In genomic region chr11:19946681-19947080, GRCh38 we compare ENCODE assay signal across 19 cellular contexts.
DNase-seq lines count a peak whose midpoint lies in the region; TF ChIP-seq lines count a peak whose summit lies in the region.
"Had no signal": no experiment of that assay in that cellular context is flagged by ENCODE, and none has a peak within 500 bp of the region (broad histone marks: within the 10 kb centered on the region; RNA-seq: fewer than 3 reads in every experiment).

No MANE protein-coding gene starts in this region.

- no peaks in the 10 kb centered on the region; the same call in 1 of the 2 replicates for H3K4me1 ChIP-seq in GM23248 (ENCODE audit: insufficient read depth)
- H3K4me1 ChIP-seq: BE2C had no signal

- peaks cover 4% of the 10 kb centered on the region for H3K79me2 ChIP-seq in GM23248 (ENCODE audit: insufficient read depth)

- DNase-seq in AG04450 (ENCODE audit: low read depth, low spot score) (no peak), amniotic epithelial cell (ENCODE audit: low read depth) (peak; percentile 59), fibroblast of the aortic adventitia (ENCODE audit: low read depth) (peak; percentile 63), GM23248 (no peak), NAMALWA (ENCODE audit: low spot score) (no peak)
- DNase-seq in activated CD4-positive, alpha-beta T cell treated with anti-CD3 and anti-CD28 coated beads, Interleukin-2, amount 50 U/mL, for 48 hours = no peak
- DNase-seq: AML-193; BE2C; CD4-positive, alpha-beta T cell; CD8-positive, alpha-beta memory T cell; DMS 273 treated with DMSO at 0.1 percent for 48 hours; DMS79; EL; GDM1; GOT3; HFFc6 had no signal

- H4K20me1 ChIP-seq in GM23248 (ENCODE audit: insufficient read depth) = no peaks in the 10 kb centered on the region
- H4K20me1 ChIP-seq: BLaER1 treated with 17β-estradiol and CSF1 and Interleukin-3, amounts not matched to agents 10 nM and 100 nM had no signal

- H3K4me3 ChIP-seq in AG04450 (ENCODE audit: low read depth, low read length) = no peak overlapping the region
- H3K4me3 ChIP-seq in fibroblast of the aortic adventitia (ENCODE audit: low read depth, low read length) = no peak overlapping the region
- H3K4me3 ChIP-seq in GM23248 = no peak overlapping the region
- H3K4me3 ChIP-seq: BLaER1 treated with 17β-estradiol and CSF1 and Interleukin-3, amounts not matched to agents 10 nM and 100 nM; GM12878; HAP-1 had no signal

- H2AFZ ChIP-seq in GM23248 = no peak overlapping the region

- no peak overlapping the region for H3K9ac ChIP-seq in GM23248
- H3K9ac ChIP-seq: BLaER1 treated with 17β-estradiol and CSF1 and Interleukin-3, amounts not matched to agents 10 nM and 100 nM had no signal

- CTCF ChIA-PET in AG04450 (lab: Charles Lee) = interaction anchor here (0.6 to 3.1 kb wide), 6 partner anchors 9 to 186 kb away, joined by 3 to 11 read pairs (median 5); no protein-coding TSS in a partner anchor

- POLR2A ChIA-PET in AG04450 (lab: Yijun Ruan, JAX) = no interaction called here

- WGBS in GM23248 (ENCODE audit: low coverage in 1 of 2, low lambda C conversion rate in 2 of 2, missing lambda C conversion rate in 2 of 2), 2 experiments = 97 to 100% methylated on average over 1 of the region's 1 CpG

- H3F3A ChIP-seq in GM23248 (ENCODE audit: insufficient read depth) = peaks cover 41% of the 10 kb centered on the region

- in situ Hi-C loops in GM23248 (cut with MboI) = loop anchor here (25.0 kb wide), 1 partner anchor 391 kb away; no protein-coding TSS in a partner anchor

- peaks cover 35% of the 10 kb centered on the region for H3K36me3 ChIP-seq in GM23248 (ENCODE audit: low read depth)
- H3K36me3 ChIP-seq: BE2C; BLaER1 treated with 17β-estradiol and CSF1 and Interleukin-3, amounts not matched to agents 10 nM and 100 nM; HAP-1 had no signal

- TF ChIP-seq CTCF in AG04450 (IDR thresholded peaks at IDR 0.05; ENCODE audit: low read depth, low read length) (no peak), fibroblast of the aortic adventitia (IDR thresholded peaks at IDR 0.05; ENCODE audit: insufficient read depth, low read length) (no peak)

- H3K27ac ChIP-seq in AG04450 (ENCODE audit: low read depth, low read length) = peak overlapping the region; percentile 25
- H3K27ac ChIP-seq in GM23248 = no peak overlapping the region
- H3K27ac ChIP-seq: BLaER1 treated with 17β-estradiol and CSF1 and Interleukin-3, amounts not matched to agents 10 nM and 100 nM had no signal

- H3K9me2 ChIP-seq in GM23248 (ENCODE audit: insufficient read depth) = no peaks in the 10 kb centered on the region

- H3K4me2 ChIP-seq in GM23248 (ENCODE audit: unreplicated experiment) = no peak overlapping the region
- H3K4me2 ChIP-seq: BLaER1 treated with 17β-estradiol and CSF1 and Interleukin-3, amounts not matched to agents 10 nM and 100 nM had no signal

- H3K9me3 ChIP-seq in AG04450 (ENCODE audit: control insufficient read depth, insufficient read depth, low read length) = no peaks in the 10 kb centered on the region
- H3K9me3 ChIP-seq in GM23248 (ENCODE audit: low read depth) = no peaks in the 10 kb centered on the region
- H3K9me3 ChIP-seq: BE2C; BLaER1 treated with 17β-estradiol and CSF1 and Interleukin-3, amounts not matched to agents 10 nM and 100 nM; HAP-1 had no signal

- H3K27me3 ChIP-seq in AG04450 (ENCODE audit: control insufficient read depth, insufficient read depth, low read length) = no peaks in the 10 kb centered on the region
- no peaks in the 10 kb centered on the region for H3K27me3 ChIP-seq in GM23248 (replicated peaks; ENCODE audit: insufficient read depth)
- H3K27me3 ChIP-seq: BE2C; BLaER1 treated with 17β-estradiol and CSF1 and Interleukin-3, amounts not matched to agents 10 nM and 100 nM had no signal

Comparison
In these comparisons a context has a peak if more than half of its experiments do, and no peak if none do; other contexts are left out.
1. DNase-seq: peak in amniotic epithelial cell (single experiment) and fibroblast of the aortic adventitia (single experiment); none in AG04450 (single experiment), GM23248 (single experiment), NAMALWA (single experiment) and activated CD4-positive, alpha-beta T cell treated with anti-CD3 and anti-CD28 coated beads, Interleukin-2, amount 50 U/mL, for 48 hours (0 of 2).